Comparison of ENCODE assay signal across 1 cellular context in genomic region chr7:142956951-142957623, GRCh38.
TF ChIP-seq lines count a peak whose summit lies in the region.

No MANE protein-coding gene starts in this region.

TF ChIP-seq in K562, 482 proteins besides CTCF, POLR2A, EP300 and RAD21 (continued from another document and continues in another):
- TF ChIP-seq ZHX1 (conservative IDR thresholded peaks at IDR 0.05; ENCODE audit: low read length) (no peak), ZNF121 (CRISPR knock-in tag; conservative IDR thresholded peaks at IDR 0.05) (no peak), RBFOX2 (IDR thresholded peaks at IDR 0.05; ENCODE audit: low read depth, low read length) (no peak), ZBTB43 (CRISPR knock-in tag; IDR thresholded peaks at IDR 0.05) (no peak), CREB3L1 (IDR thresholded peaks at IDR 0.05; ENCODE audit: borderline replicate concordance, low read depth) (no peak), CBX8 (IDR thresholded peaks at IDR 0.05; ENCODE audit: borderline replicate concordance, extremely low read depth, low read depth, low read length, poor library complexity, severe bottlenecking) (no peak), ZNF740 (CRISPR knock-in tag; IDR thresholded peaks at IDR 0.05) (no peak), ZNF740 (tag; IDR thresholded peaks at IDR 0.05) (no peak), ZNF133 (CRISPR knock-in tag; IDR thresholded peaks at IDR 0.05) (no peak), ZNF311 (CRISPR knock-in tag; IDR thresholded peaks at IDR 0.05) (no peak), ZNF764 (CRISPR knock-in tag; IDR thresholded peaks at IDR 0.05; ENCODE audit: low read depth) (no peak), ZNF347 (CRISPR knock-in tag; IDR thresholded peaks at IDR 0.05; ENCODE audit: low read depth) (no peak), ZNF79 (CRISPR knock-in tag; IDR thresholded peaks at IDR 0.05; ENCODE audit: low read depth) (no peak), RFX1 (IDR thresholded peaks at IDR 0.05) (no peak), NR2F6 (CRISPR knock-in tag; IDR thresholded peaks at IDR 0.05) (peak; percentile 76; the same call in 1 of the 2 replicates), BHLHE40 (IDR thresholded peaks at IDR 0.05; ENCODE audit: low read length) (peak; percentile 40; the same call in 1 of the 2 replicates), ETV6 (IDR thresholded peaks at IDR 0.05; ENCODE audit: borderline replicate concordance in 1 of 2, low read depth in 2 of 2, low read length in 1 of 2) (no peak), ETV6 (CRISPR knock-in tag; IDR thresholded peaks at IDR 0.05; ENCODE audit: borderline replicate concordance) (no peak), ILK (tag; IDR thresholded peaks at IDR 0.05; ENCODE audit: borderline replicate concordance, low read depth) (0 out of 2 replicates have a peak, but pooled peaks have one; percentile 29), ZBTB12 (CRISPR knock-in tag; IDR thresholded peaks at IDR 0.05) (no peak), DMBX1 (CRISPR knock-in tag; IDR thresholded peaks at IDR 0.05; ENCODE audit: borderline replicate concordance) (peak; percentile 12; the same call in 1 of the 2 replicates), SLC30A9 (CRISPR knock-in tag; IDR thresholded peaks at IDR 0.05) (no peak), NFATC3 (IDR thresholded peaks at IDR 0.05) (no peak), ZBTB7A (IDR thresholded peaks at IDR 0.05; ENCODE audit: borderline replicate concordance, control insufficient read depth, low read depth, low read length) (no peak), JUND (IDR thresholded peaks at IDR 0.05; ENCODE audit: borderline replicate concordance, low read depth, low read length) (peak; percentile 87), JUND (tag; IDR thresholded peaks at IDR 0.05; ENCODE audit: borderline replicate concordance, low read depth, low read length) (peak; percentile 72; the same call in 1 of the 3 replicates), CBX2 (IDR thresholded peaks at IDR 0.05; ENCODE audit: insufficient read depth, low read length, poor library complexity, severe bottlenecking) (no peak), NR3C1 (CRISPR knock-in tag; IDR thresholded peaks at IDR 0.05) (no peak), L3MBTL2 (IDR thresholded peaks at IDR 0.05) (peak; percentile 49), ZZZ3 (IDR thresholded peaks at IDR 0.05) (no peak), PML (IDR thresholded peaks at IDR 0.05; ENCODE audit: low read length) (no peak), RFX5 (IDR thresholded peaks at IDR 0.05; ENCODE audit: low read depth, low read length) (no peak), KAT2B (IDR thresholded peaks at IDR 0.05; ENCODE audit: low read depth, low read length) (no peak)
- TF ChIP-seq, protein P1, sequence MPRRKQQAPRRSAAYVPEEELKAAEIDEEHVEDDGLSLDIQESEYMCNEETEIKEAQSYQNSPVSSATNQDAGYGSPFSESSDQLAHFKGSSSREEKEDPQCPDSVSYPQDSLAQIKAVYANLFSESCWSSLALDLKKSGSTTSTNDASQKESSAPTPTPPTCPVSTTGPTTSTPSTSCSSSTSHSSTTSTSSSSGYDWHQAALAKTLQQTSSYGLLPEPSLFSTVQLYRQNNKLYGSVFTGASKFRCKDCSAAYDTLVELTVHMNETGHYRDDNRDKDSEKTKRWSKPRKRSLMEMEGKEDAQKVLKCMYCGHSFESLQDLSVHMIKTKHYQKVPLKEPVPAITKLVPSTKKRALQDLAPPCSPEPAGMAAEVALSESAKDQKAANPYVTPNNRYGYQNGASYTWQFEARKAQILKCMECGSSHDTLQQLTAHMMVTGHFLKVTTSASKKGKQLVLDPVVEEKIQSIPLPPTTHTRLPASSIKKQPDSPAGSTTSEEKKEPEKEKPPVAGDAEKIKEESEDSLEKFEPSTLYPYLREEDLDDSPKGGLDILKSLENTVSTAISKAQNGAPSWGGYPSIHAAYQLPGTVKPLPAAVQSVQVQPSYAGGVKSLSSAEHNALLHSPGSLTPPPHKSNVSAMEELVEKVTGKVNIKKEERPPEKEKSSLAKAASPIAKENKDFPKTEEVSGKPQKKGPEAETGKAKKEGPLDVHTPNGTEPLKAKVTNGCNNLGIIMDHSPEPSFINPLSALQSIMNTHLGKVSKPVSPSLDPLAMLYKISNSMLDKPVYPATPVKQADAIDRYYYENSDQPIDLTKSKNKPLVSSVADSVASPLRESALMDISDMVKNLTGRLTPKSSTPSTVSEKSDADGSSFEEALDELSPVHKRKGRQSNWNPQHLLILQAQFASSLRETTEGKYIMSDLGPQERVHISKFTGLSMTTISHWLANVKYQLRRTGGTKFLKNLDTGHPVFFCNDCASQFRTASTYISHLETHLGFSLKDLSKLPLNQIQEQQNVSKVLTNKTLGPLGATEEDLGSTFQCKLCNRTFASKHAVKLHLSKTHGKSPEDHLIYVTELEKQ (CRISPR knock-in tag; IDR thresholded peaks at IDR 0.05), result no peak
- TF ChIP-seq, protein P2, sequence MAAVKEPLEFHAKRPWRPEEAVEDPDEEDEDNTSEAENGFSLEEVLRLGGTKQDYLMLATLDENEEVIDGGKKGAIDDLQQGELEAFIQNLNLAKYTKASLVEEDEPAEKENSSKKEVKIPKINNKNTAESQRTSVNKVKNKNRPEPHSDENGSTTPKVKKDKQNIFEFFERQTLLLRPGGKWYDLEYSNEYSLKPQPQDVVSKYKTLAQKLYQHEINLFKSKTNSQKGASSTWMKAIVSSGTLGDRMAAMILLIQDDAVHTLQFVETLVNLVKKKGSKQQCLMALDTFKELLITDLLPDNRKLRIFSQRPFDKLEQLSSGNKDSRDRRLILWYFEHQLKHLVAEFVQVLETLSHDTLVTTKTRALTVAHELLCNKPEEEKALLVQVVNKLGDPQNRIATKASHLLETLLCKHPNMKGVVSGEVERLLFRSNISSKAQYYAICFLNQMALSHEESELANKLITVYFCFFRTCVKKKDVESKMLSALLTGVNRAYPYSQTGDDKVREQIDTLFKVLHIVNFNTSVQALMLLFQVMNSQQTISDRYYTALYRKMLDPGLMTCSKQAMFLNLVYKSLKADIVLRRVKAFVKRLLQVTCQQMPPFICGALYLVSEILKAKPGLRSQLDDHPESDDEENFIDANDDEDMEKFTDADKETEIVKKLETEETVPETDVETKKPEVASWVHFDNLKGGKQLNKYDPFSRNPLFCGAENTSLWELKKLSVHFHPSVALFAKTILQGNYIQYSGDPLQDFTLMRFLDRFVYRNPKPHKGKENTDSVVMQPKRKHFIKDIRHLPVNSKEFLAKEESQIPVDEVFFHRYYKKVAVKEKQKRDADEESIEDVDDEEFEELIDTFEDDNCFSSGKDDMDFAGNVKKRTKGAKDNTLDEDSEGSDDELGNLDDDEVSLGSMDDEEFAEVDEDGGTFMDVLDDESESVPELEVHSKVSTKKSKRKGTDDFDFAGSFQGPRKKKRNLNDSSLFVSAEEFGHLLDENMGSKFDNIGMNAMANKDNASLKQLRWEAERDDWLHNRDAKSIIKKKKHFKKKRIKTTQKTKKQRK (IDR thresholded peaks at IDR 0.05; ENCODE audit: borderline replicate concordance, low read depth, low read length), result no peak
- TF ChIP-seq, protein P3, sequence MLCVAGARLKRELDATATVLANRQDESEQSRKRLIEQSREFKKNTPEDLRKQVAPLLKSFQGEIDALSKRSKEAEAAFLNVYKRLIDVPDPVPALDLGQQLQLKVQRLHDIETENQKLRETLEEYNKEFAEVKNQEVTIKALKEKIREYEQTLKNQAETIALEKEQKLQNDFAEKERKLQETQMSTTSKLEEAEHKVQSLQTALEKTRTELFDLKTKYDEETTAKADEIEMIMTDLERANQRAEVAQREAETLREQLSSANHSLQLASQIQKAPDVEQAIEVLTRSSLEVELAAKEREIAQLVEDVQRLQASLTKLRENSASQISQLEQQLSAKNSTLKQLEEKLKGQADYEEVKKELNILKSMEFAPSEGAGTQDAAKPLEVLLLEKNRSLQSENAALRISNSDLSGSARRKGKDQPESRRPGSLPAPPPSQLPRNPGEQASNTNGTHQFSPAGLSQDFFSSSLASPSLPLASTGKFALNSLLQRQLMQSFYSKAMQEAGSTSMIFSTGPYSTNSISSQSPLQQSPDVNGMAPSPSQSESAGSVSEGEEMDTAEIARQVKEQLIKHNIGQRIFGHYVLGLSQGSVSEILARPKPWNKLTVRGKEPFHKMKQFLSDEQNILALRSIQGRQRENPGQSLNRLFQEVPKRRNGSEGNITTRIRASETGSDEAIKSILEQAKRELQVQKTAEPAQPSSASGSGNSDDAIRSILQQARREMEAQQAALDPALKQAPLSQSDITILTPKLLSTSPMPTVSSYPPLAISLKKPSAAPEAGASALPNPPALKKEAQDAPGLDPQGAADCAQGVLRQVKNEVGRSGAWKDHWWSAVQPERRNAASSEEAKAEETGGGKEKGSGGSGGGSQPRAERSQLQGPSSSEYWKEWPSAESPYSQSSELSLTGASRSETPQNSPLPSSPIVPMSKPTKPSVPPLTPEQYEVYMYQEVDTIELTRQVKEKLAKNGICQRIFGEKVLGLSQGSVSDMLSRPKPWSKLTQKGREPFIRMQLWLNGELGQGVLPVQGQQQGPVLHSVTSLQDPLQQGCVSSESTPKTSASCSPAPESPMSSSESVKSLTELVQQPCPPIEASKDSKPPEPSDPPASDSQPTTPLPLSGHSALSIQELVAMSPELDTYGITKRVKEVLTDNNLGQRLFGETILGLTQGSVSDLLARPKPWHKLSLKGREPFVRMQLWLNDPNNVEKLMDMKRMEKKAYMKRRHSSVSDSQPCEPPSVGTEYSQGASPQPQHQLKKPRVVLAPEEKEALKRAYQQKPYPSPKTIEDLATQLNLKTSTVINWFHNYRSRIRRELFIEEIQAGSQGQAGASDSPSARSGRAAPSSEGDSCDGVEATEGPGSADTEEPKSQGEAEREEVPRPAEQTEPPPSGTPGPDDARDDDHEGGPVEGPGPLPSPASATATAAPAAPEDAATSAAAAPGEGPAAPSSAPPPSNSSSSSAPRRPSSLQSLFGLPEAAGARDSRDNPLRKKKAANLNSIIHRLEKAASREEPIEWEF (CRISPR knock-in tag; IDR thresholded peaks at IDR 0.05), result no peak
- TF ChIP-seq, protein P4, sequence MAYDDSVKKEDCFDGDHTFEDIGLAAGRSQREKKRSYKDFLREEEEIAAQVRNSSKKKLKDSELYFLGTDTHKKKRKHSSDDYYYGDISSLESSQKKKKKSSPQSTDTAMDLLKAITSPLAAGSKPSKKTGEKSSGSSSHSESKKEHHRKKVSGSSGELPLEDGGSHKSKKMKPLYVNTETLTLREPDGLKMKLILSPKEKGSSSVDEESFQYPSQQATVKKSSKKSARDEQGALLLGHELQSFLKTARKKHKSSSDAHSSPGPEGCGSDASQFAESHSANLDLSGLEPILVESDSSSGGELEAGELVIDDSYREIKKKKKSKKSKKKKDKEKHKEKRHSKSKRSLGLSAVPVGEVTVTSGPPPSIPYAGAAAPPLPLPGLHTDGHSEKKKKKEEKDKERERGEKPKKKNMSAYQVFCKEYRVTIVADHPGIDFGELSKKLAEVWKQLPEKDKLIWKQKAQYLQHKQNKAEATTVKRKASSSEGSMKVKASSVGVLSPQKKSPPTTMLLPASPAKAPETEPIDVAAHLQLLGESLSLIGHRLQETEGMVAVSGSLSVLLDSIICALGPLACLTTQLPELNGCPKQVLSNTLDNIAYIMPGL (CRISPR knock-in tag; IDR thresholded peaks at IDR 0.05), result no peak
